In genomic region chr6:121448528-121448927, GRCh38 we compare ENCODE assay signal across 2 cellular contexts. TPM values are rescaled to one million over a fixed set of nuclear protein-coding genes. Genes with fewer than 3 reads are reported as not detected.
"Had no signal": no experiment of that assay in that cellular context is flagged by ENCODE, and none has a peak within 500 bp of the region (broad histone marks: within the 10 kb centered on the region; RNA-seq: fewer than 3 reads in every experiment).

No MANE protein-coding gene starts in this region.

RNA-seq across cellular contexts. Expression of gene GJA1, which starts 13.1 kb away (rescaled TPM):
- total RNA-seq: activated CD4-positive, alpha-beta T cell treated with anti-CD3 and anti-CD28 coated beads, Interleukin-2, amount 10 ng/mL, durations not matched to agents 24 days and 14 days; T-helper 1 cell treated with Interleukin-12 subunit alpha and Interleukin-12 subunit beta and Interleukin-4 antibody, amounts not matched to agents 30 ng/mL and 1 ng/mL, for 36 hours had no signal
